Comparison of ENCODE assay signal across 22 cellular contexts in genomic region chr6:111789593-111789992, GRCh38.
DNase-seq lines count a peak whose midpoint lies in the region; ATAC-seq and TF ChIP-seq lines count a peak whose summit lies in the region.
"Had no signal": no experiment of that assay in that cellular context is flagged by ENCODE, and none has a peak within 500 bp of the region (broad histone marks: within the 10 kb centered on the region; RNA-seq: fewer than 3 reads in every experiment).

No MANE protein-coding gene starts in this region.

- H3K27ac ChIP-seq in tibial nerve (peak overlapping the region; percentile 56 to 85 (median 67)), stomach (peak overlapping the region in 1 of 5 donors; percentile 10)
- H3K27ac ChIP-seq: 22Rv1, HL-60, RWPE1 had no signal

- no peak for TF ChIP-seq POLR2A in tibial nerve (IDR thresholded peaks at IDR 0.05)
- no peak for TF ChIP-seq POLR2A in stomach (IDR thresholded peaks at IDR 0.05)

- no peaks in the 10 kb centered on the region for H3K27me3 ChIP-seq in tibial nerve
- no peaks in the 10 kb centered on the region for H3K27me3 ChIP-seq in stomach
- H3K27me3 ChIP-seq: transverse colon had no signal

- H3K9me3 ChIP-seq in tibial nerve (no peaks in the 10 kb centered on the region), stomach (no peaks in the 10 kb centered on the region)
- H3K9me3 ChIP-seq: transverse colon had no signal

- H3K4me3 ChIP-seq in fibroblast of mammary gland (ENCODE audit: control insufficient read depth, low read depth, low read length) (no peak overlapping the region), tibial nerve (no peak overlapping the region), stomach (no peak overlapping the region)
- H3K4me3 ChIP-seq: transverse colon had no signal

- peak in 1 of 2 donors; percentile 47 for TF ChIP-seq EP300 in tibial nerve (IDR thresholded peaks at IDR 0.05)
- TF ChIP-seq EP300 in stomach (IDR thresholded peaks at IDR 0.05), result no peak

- H3K36me3 ChIP-seq in tibial nerve (no peaks in the 10 kb centered on the region), stomach (no peaks in the 10 kb centered on the region)
- H3K36me3 ChIP-seq: transverse colon had no signal

- intact Hi-C loops in stomach (cut with DNase I; ENCODE audit: low total_unique reads), result no loop called here

- H3K4me1 ChIP-seq in tibial nerve (peaks cover 0 to 66% (median 29%) of the 10 kb centered on the region in 4 donors), stomach (peaks cover 8 to 45% (median 17%) of the 10 kb centered on the region in 4 donors)

- 41% methylated on average over 4 of the region's 4 CpGs for WGBS in tibial nerve, 2 donors
- WGBS in stomach, 5 donors, result 49 to 75% (median 69%) methylated on average over 4 of the region's 4 CpGs

- TF ChIP-seq CTCF in fibroblast of mammary gland (conservative IDR thresholded peaks at IDR 0.05; ENCODE audit: control insufficient read depth, insufficient read depth, low read depth, low read length) (no peak), tibial nerve (IDR thresholded peaks at IDR 0.05) (no peak), stomach (IDR thresholded peaks at IDR 0.05) (no peak)

- DNase-seq in DMS 273 (lab: John Stamatoyannopoulos, UW; ENCODE audit: unreplicated experiment) (peak; percentile 16), DMS 273 treated with DMSO at 0.1 percent for 48 hours (lab: John Stamatoyannopoulos, UW) (no peak), fibroblast of mammary gland (ENCODE audit: low read depth) (peak; percentile 74), midbrain (lab: John Stamatoyannopoulos, UW) (peak; percentile 26), tibial nerve (ENCODE audit: low spot score in 2 of 2) (peak in 1 of 2 donors; percentile 45), cerebellar nuclear complex (lab: John Stamatoyannopoulos, UW) (no peak), stomach (no peak)
- DNase-seq: activated CD4-positive, alpha-beta T cell treated with anti-CD3 and anti-CD28 coated beads for 4 hours; CD4-positive, alpha-beta memory T cell; cortex of kidney; HFFc6; Kasumi-1; NCI-H774; posterior cingulate gyrus; stimulated activated CD4-positive, alpha-beta T cell treated with anti-CD3 and anti-CD28 coated beads, Interleukin-1b, Interleukin-23, amount 100 ng/mL, for 48 hours; stimulated activated CD8-positive, alpha-beta memory T cell treated with anti-CD3 and anti-CD28 coated beads, Interleukin-4, amount 100 ng/mL, for 48 hours; transverse colon had no signal

- no peak for ATAC-seq in GM21423 (IDR thresholded peaks at IDR 0.05; ENCODE audit: unreplicated experiment)
- ATAC-seq: esophagus mucosa had no signal

Comparison
In these comparisons a context has a peak if more than half of its experiments do, and no peak if none do; other contexts are left out.
1. DNase-seq: peak in DMS 273 (single experiment), fibroblast of mammary gland (single experiment) and midbrain (single experiment); none in DMS 273 treated with DMSO at 0.1 percent for 48 hours (single experiment), cerebellar nuclear complex (0 of 2) and stomach (single experiment).